In the genomic region with DNA sequence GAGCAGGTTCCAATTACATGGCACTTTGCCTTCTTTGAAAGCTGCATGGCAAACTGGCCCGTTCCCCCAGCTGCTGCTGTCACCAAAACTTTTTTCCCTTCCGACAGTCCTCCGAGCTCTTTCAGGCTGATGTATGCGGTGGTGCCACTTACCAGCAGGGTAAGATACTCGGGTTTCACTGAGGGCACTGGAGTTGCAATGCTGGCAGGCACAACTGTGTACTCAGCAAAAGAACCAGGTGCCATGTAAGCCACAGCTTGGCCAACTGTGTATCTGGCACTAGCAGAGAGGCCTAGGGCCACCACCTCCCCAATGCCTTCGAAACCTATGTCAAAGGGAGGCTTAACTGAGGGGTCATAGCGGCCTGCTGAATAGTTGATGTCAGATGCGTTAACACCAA, we compare ENCODE assay signal across 1 cellular context.
TF ChIP-seq lines count a peak whose summit lies in the region.

No MANE protein-coding gene starts in this region.

TF ChIP-seq in IMR-90, 13 proteins besides CTCF, POLR2A, EP300 and RAD21:
- TF ChIP-seq, protein P1, sequence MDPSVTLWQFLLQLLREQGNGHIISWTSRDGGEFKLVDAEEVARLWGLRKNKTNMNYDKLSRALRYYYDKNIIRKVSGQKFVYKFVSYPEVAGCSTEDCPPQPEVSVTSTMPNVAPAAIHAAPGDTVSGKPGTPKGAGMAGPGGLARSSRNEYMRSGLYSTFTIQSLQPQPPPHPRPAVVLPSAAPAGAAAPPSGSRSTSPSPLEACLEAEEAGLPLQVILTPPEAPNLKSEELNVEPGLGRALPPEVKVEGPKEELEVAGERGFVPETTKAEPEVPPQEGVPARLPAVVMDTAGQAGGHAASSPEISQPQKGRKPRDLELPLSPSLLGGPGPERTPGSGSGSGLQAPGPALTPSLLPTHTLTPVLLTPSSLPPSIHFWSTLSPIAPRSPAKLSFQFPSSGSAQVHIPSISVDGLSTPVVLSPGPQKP (IDR thresholded peaks at IDR 0.05; ENCODE audit: borderline replicate concordance, low read depth, low read length), result no peak
- TF ChIP-seq RFX5 (IDR thresholded peaks at IDR 0.05; ENCODE audit: low read depth, low read length) (no peak), BHLHE40 (IDR thresholded peaks at IDR 0.05; ENCODE audit: low read depth, low read length) (no peak), MAFK (IDR thresholded peaks at IDR 0.05; ENCODE audit: low read depth, low read length) (no peak), MXI1 (IDR thresholded peaks at IDR 0.05; ENCODE audit: borderline replicate concordance, low read depth, low read length) (no peak), NFE2L2 (IDR thresholded peaks at IDR 0.05; ENCODE audit: low read depth, low read length) (no peak), FOS (IDR thresholded peaks at IDR 0.05; ENCODE audit: low read depth, low read length) (no peak), CEBPB (IDR thresholded peaks at IDR 0.05; ENCODE audit: low read depth, low read length) (no peak), SMC3 (IDR thresholded peaks at IDR 0.05; ENCODE audit: low read depth, low read length) (no peak), CHD1 (IDR thresholded peaks at IDR 0.05; ENCODE audit: low read depth, low read length) (no peak)
- TF ChIP-seq, protein P2, sequence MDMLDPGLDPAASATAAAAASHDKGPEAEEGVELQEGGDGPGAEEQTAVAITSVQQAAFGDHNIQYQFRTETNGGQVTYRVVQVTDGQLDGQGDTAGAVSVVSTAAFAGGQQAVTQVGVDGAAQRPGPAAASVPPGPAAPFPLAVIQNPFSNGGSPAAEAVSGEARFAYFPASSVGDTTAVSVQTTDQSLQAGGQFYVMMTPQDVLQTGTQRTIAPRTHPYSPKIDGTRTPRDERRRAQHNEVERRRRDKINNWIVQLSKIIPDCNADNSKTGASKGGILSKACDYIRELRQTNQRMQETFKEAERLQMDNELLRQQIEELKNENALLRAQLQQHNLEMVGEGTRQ (IDR thresholded peaks at IDR 0.05; ENCODE audit: low read depth, low read length), result no peak
